In genomic region chr12:65229441-65229840, GRCh38 we compare ENCODE assay signal across 18 cellular contexts. TPM values are rescaled to one million over a fixed set of nuclear protein-coding genes. Genes with fewer than 3 reads are reported as not detected.
DNase-seq lines count a peak whose midpoint lies in the region; ATAC-seq and TF ChIP-seq lines count a peak whose summit lies in the region.
"Had no signal": no experiment of that assay in that cellular context is flagged by ENCODE, and none has a peak within 500 bp of the region (broad histone marks: within the 10 kb centered on the region; RNA-seq: fewer than 3 reads in every experiment).

No MANE protein-coding gene starts in this region.

- H3K4me2 ChIP-seq in trophoblast cell (ENCODE audit: low read length) = no peak overlapping the region

- no peak overlapping the region for H2AFZ ChIP-seq in trophoblast cell (ENCODE audit: insufficient read depth, low read length, poor library complexity)

- no peak overlapping the region for H2BK120ac ChIP-seq in trophoblast cell (ENCODE audit: insufficient read depth, low read length, poor library complexity)

- H4K12ac ChIP-seq in trophoblast cell (ENCODE audit: low read depth, low read length) = no peak overlapping the region

- H3K4me3 ChIP-seq in AG04450 (ENCODE audit: low read depth, low read length) = no peak overlapping the region
- H3K4me3 ChIP-seq in fibroblast of villous mesenchyme (ENCODE audit: low read depth, low read length) = no peak overlapping the region
- no peak overlapping the region for H3K4me3 ChIP-seq in esophagus squamous epithelium
- no peak overlapping the region for H3K4me3 ChIP-seq in trophoblast cell (ENCODE audit: low read depth, low read length)
- H3K4me3 ChIP-seq: right atrium auricular region had no signal

- H3K14ac ChIP-seq in trophoblast cell (ENCODE audit: low read length) = no peak overlapping the region

- H2BK12ac ChIP-seq in trophoblast cell (ENCODE audit: low read length) = no peak overlapping the region

- intact Hi-C loops in esophagus squamous epithelium (cut with DNase I) = no loop called here

- no peak overlapping the region for H4K91ac ChIP-seq in trophoblast cell (ENCODE audit: low read depth, low read length)

- peaks cover 0 to 45% (median 0%) of the 10 kb centered on the region in 3 donors for H3K36me3 ChIP-seq in esophagus squamous epithelium
- H3K36me3 ChIP-seq in trophoblast cell (ENCODE audit: control insufficient read depth in 1 of 2, insufficient read depth in 2 of 2, low read length in 2 of 2) = peaks cover 0 to 1% of the 10 kb centered on the region in 2 experiments

- CTCF ChIA-PET in AG04450 (lab: Charles Lee) = interaction anchor here (0.6 kb wide), 1 partner anchor 42 kb away, joined by 3 read pairs; no protein-coding TSS in a partner anchor

- H3K4ac ChIP-seq in trophoblast cell (ENCODE audit: low read depth, low read length) = no peak overlapping the region

- H3K79me2 ChIP-seq in trophoblast cell (ENCODE audit: control insufficient read depth, insufficient read depth, low read length, poor library complexity) = no peaks in the 10 kb centered on the region

- H3K23ac ChIP-seq in trophoblast cell (ENCODE audit: low read length) = no peak overlapping the region

- H3K18ac ChIP-seq in trophoblast cell (ENCODE audit: low read length) = no peak overlapping the region

- TF ChIP-seq CTCF in AG04450 (IDR thresholded peaks at IDR 0.05; ENCODE audit: low read depth, low read length) (no peak), fibroblast of villous mesenchyme (IDR thresholded peaks at IDR 0.05; ENCODE audit: insufficient read depth, low read depth, low read length) (no peak), esophagus squamous epithelium (IDR thresholded peaks at IDR 0.05) (no peak)

- H4K8ac ChIP-seq in trophoblast cell (ENCODE audit: low read depth, low read length) = no peak overlapping the region

- 52 to 71% methylated on average over 1 of the region's 1 CpG for WGBS in esophagus squamous epithelium, 2 donors
- no CpG with 5 or more reads among the region's 1 CpG for WGBS in trophoblast cell (ENCODE audit: extremely low coverage, insufficient coverage, insufficient read length)

- no peaks in the 10 kb centered on the region for H3K79me1 ChIP-seq in trophoblast cell (ENCODE audit: low read length)

- H3K4me1 ChIP-seq in esophagus squamous epithelium (peaks cover 0 to 6% (median 0%) of the 10 kb centered on the region in 3 donors), trophoblast cell (ENCODE audit: control insufficient read depth in 1 of 2, insufficient read depth in 2 of 2, low read length in 2 of 2) (no peaks in the 10 kb centered on the region)
- H3K4me1 ChIP-seq: right atrium auricular region had no signal

- no peak overlapping the region for H3K27ac ChIP-seq in AG04450 (ENCODE audit: low read depth, low read length)
- no peak overlapping the region for H3K27ac ChIP-seq in esophagus squamous epithelium
- H3K27ac ChIP-seq in trophoblast cell (ENCODE audit: low read depth, low read length) = no peak overlapping the region
- H3K27ac ChIP-seq: right atrium auricular region had no signal

- H3K9ac ChIP-seq in trophoblast cell (ENCODE audit: low read length) = no peak overlapping the region

- H2BK5ac ChIP-seq in trophoblast cell (ENCODE audit: low read depth, low read length, poor library complexity) = no peak overlapping the region

- H2AK5ac ChIP-seq in trophoblast cell (ENCODE audit: low read length) = no peak overlapping the region

- no peaks in the 10 kb centered on the region for H3K27me3 ChIP-seq in AG04450 (ENCODE audit: control insufficient read depth, insufficient read depth, low read length)
- no peaks in the 10 kb centered on the region for H3K27me3 ChIP-seq in esophagus squamous epithelium
- H3K27me3 ChIP-seq in trophoblast cell (ENCODE audit: insufficient read depth, low read length) = no peaks in the 10 kb centered on the region
- H3K27me3 ChIP-seq: right atrium auricular region had no signal

- H3K9me3 ChIP-seq in AG04450 (ENCODE audit: control insufficient read depth, insufficient read depth, low read length) = no peaks in the 10 kb centered on the region
- H3K9me3 ChIP-seq in esophagus squamous epithelium = peaks cover 0 to 11% (median 0%) of the 10 kb centered on the region in 3 donors
- no peaks in the 10 kb centered on the region for H3K9me3 ChIP-seq in trophoblast cell (ENCODE audit: insufficient read depth, low read depth, low read length)

- POLR2A ChIA-PET in AG04450 (lab: Yijun Ruan, JAX) = interaction anchor here (0.6 kb wide), 1 partner anchor 466 kb away, joined by 3 read pairs; no protein-coding TSS in a partner anchor

- no peak for TF ChIP-seq POLR2A in esophagus squamous epithelium (IDR thresholded peaks at IDR 0.05)

- DNase-seq in AG04450 (ENCODE audit: low read depth, low spot score) (peak; percentile 18), HT-29 (ENCODE audit: low spot score) (peak; percentile 25), amniotic epithelial cell (ENCODE audit: low read depth) (peak; percentile 79), fibroblast of villous mesenchyme (ENCODE audit: low read depth) (peak; percentile 67), esophagus squamous epithelium (lab: John Stamatoyannopoulos, UW) (no peak), trophoblast cell (no peak)
- DNase-seq in stimulated activated CD4-positive, alpha-beta T cell treated with anti-CD3 and anti-CD28 coated beads, Interleukin-2, amount 100 ng/mL, for 24 hours = no peak
- DNase-seq: activated CD8-positive, alpha-beta T cell treated with anti-CD3 and anti-CD28 coated beads for 36 hours; activated naive CD4-positive, alpha-beta T cell treated with Interleukin-2 at 50 U/mL for 16 hours; cortex of kidney; DMS79; naive thymus-derived CD4-positive, alpha-beta T cell; NCI-H1105; NCI-H526; stimulated activated CD4-positive, alpha-beta T cell treated with anti-CD3 and anti-CD28 coated beads, Interleukin-4, amount 100 ng/mL, for 4 hours; stimulated activated naive CD4-positive, alpha-beta T cell had no signal

- no peak for ATAC-seq in GM21717 (IDR thresholded peaks at IDR 0.05; ENCODE audit: unreplicated experiment)
- ATAC-seq: activated CD8-positive, alpha-beta T cell treated with anti-CD3 and anti-CD28 coated beads for 36 hours; naive thymus-derived CD4-positive, alpha-beta T cell had no signal

RNA-seq across cellular contexts. Expression of gene MSRB3, which starts 49.0 kb away (rescaled TPM):
- 60.9 and 75.6 TPM in 2 replicates for polyA plus RNA-seq in AG04450 (2011; rRNA removed)
- polyA minus RNA-seq in AG04450 (2011; rRNA and poly(A)+ RNA removed) = 76.5 and 78.1 TPM in 2 replicates
- total RNA-seq in HT-29 (2014; rRNA removed; shearing (Covaris generic)) = 0.05 TPM in 1 of 2 replicates, not detected in the other
- total RNA-seq in fibroblast of villous mesenchyme = 89.2 and 111 TPM in 2 replicates
- total RNA-seq in esophagus squamous epithelium = 10 to 100 TPM in 2 of 4 donors, 1 to 10 TPM in 2; 2.7 to 54.6 (median 11.1) TPM
- 12.7 TPM in 2 replicates for polyA plus RNA-seq in trophoblast cell (2013)
- total RNA-seq: activated CD8-positive, alpha-beta T cell treated with anti-CD3 and anti-CD28 coated beads for 36 hours had no signal
- polyA plus RNA-seq: naive thymus-derived CD4-positive, alpha-beta T cell had no signal

Comparison
In these comparisons a context has a peak if more than half of its experiments do, and no peak if none do; other contexts are left out.
1. DNase-seq: peak in AG04450 (single experiment), HT-29 (single experiment), amniotic epithelial cell (single experiment) and fibroblast of villous mesenchyme (single experiment); none in stimulated activated CD4-positive, alpha-beta T cell treated with anti-CD3 and anti-CD28 coated beads, Interleukin-2, amount 100 ng/mL, for 24 hours (0 of 2), esophagus squamous epithelium (single experiment) and trophoblast cell (0 of 2).